ENCODE assay signal across 1 cellular context in genomic region chr16:85438981-85439639, GRCh38.
TF ChIP-seq lines count a peak whose summit lies in the region.

No MANE protein-coding gene starts in this region.

TF ChIP-seq in HepG2, 621 proteins besides CTCF, POLR2A, EP300 and RAD21 (continued from another document):
- TF ChIP-seq, protein P1, sequence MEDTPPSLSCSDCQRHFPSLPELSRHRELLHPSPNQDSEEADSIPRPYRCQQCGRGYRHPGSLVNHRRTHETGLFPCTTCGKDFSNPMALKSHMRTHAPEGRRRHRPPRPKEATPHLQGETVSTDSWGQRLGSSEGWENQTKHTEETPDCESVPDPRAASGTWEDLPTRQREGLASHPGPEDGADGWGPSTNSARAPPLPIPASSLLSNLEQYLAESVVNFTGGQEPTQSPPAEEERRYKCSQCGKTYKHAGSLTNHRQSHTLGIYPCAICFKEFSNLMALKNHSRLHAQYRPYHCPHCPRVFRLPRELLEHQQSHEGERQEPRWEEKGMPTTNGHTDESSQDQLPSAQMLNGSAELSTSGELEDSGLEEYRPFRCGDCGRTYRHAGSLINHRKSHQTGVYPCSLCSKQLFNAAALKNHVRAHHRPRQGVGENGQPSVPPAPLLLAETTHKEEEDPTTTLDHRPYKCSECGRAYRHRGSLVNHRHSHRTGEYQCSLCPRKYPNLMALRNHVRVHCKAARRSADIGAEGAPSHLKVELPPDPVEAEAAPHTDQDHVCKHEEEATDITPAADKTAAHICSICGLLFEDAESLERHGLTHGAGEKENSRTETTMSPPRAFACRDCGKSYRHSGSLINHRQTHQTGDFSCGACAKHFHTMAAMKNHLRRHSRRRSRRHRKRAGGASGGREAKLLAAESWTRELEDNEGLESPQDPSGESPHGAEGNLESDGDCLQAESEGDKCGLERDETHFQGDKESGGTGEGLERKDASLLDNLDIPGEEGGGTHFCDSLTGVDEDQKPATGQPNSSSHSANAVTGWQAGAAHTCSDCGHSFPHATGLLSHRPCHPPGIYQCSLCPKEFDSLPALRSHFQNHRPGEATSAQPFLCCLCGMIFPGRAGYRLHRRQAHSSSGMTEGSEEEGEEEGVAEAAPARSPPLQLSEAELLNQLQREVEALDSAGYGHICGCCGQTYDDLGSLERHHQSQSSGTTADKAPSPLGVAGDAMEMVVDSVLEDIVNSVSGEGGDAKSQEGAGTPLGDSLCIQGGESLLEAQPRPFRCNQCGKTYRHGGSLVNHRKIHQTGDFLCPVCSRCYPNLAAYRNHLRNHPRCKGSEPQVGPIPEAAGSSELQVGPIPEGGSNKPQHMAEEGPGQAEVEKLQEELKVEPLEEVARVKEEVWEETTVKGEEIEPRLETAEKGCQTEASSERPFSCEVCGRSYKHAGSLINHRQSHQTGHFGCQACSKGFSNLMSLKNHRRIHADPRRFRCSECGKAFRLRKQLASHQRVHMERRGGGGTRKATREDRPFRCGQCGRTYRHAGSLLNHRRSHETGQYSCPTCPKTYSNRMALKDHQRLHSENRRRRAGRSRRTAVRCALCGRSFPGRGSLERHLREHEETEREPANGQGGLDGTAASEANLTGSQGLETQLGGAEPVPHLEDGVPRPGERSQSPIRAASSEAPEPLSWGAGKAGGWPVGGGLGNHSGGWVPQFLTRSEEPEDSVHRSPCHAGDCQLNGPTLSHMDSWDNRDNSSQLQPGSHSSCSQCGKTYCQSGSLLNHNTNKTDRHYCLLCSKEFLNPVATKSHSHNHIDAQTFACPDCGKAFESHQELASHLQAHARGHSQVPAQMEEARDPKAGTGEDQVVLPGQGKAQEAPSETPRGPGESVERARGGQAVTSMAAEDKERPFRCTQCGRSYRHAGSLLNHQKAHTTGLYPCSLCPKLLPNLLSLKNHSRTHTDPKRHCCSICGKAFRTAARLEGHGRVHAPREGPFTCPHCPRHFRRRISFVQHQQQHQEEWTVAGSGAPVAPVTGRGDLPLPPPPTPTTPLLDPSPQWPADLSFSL (CRISPR knock-in tag; IDR thresholded peaks at IDR 0.05) = peak; percentile 69; the same call in 1 of the 2 replicates
- TF ChIP-seq EED (CRISPR knock-in tag; IDR thresholded peaks at IDR 0.05) = 0 out of 2 replicates have a peak, but pooled peaks have one; percentile 44
- TF ChIP-seq ZNF691 (CRISPR knock-in tag; IDR thresholded peaks at IDR 0.05; ENCODE audit: borderline replicate concordance, low read depth) = no peak
- 0 out of 2 replicates have a peak, but pooled peaks have one; percentile 29 for TF ChIP-seq HNF4A (CRISPR knock-in tag; IDR thresholded peaks at IDR 0.05)
- TF ChIP-seq TIGD3 (CRISPR knock-in tag; IDR thresholded peaks at IDR 0.05; ENCODE audit: borderline replicate concordance) = no peak
- no peak for TF ChIP-seq ZNF761 (CRISPR knock-in tag; conservative IDR thresholded peaks at IDR 0.05)
- TF ChIP-seq ZFP1 (CRISPR knock-in tag; IDR thresholded peaks at IDR 0.05) = no peak
- no peak for TF ChIP-seq RBM22 (optimal IDR thresholded peaks at IDR 0.05; ENCODE audit: low read length)
- no peak for TF ChIP-seq HNRNPK (IDR thresholded peaks at IDR 0.05; ENCODE audit: low read depth, low read length, poor library complexity, severe bottlenecking)
- TF ChIP-seq, protein P2, sequence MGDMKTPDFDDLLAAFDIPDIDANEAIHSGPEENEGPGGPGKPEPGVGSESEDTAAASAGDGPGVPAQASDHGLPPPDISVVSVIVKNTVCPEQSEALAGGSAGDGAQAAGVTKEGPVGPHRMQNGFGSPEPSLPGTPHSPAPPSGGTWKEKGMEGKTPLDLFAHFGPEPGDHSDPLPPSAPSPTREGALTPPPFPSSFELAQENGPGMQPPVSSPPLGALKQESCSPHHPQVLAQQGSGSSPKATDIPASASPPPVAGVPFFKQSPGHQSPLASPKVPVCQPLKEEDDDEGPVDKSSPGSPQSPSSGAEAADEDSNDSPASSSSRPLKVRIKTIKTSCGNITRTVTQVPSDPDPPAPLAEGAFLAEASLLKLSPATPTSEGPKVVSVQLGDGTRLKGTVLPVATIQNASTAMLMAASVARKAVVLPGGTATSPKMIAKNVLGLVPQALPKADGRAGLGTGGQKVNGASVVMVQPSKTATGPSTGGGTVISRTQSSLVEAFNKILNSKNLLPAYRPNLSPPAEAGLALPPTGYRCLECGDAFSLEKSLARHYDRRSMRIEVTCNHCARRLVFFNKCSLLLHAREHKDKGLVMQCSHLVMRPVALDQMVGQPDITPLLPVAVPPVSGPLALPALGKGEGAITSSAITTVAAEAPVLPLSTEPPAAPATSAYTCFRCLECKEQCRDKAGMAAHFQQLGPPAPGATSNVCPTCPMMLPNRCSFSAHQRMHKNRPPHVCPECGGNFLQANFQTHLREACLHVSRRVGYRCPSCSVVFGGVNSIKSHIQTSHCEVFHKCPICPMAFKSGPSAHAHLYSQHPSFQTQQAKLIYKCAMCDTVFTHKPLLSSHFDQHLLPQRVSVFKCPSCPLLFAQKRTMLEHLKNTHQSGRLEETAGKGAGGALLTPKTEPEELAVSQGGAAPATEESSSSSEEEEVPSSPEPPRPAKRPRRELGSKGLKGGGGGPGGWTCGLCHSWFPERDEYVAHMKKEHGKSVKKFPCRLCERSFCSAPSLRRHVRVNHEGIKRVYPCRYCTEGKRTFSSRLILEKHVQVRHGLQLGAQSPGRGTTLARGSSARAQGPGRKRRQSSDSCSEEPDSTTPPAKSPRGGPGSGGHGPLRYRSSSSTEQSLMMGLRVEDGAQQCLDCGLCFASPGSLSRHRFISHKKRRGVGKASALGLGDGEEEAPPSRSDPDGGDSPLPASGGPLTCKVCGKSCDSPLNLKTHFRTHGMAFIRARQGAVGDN (CRISPR knock-in tag; IDR thresholded peaks at IDR 0.05) = peak; percentile 39
- TF ChIP-seq GRHL1 (CRISPR knock-in tag; conservative IDR thresholded peaks at IDR 0.05) = no peak
- 0 out of 2 replicates have a peak, but pooled peaks have one; percentile 36 for TF ChIP-seq ZBTB7A (CRISPR knock-in tag; IDR thresholded peaks at IDR 0.05)
- TF ChIP-seq ZFP82 (CRISPR knock-in tag; IDR thresholded peaks at IDR 0.05; ENCODE audit: borderline replicate concordance) = no peak
- TF ChIP-seq, protein P3, sequence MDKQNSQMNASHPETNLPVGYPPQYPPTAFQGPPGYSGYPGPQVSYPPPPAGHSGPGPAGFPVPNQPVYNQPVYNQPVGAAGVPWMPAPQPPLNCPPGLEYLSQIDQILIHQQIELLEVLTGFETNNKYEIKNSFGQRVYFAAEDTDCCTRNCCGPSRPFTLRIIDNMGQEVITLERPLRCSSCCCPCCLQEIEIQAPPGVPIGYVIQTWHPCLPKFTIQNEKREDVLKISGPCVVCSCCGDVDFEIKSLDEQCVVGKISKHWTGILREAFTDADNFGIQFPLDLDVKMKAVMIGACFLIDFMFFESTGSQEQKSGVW (CRISPR knock-in tag; IDR thresholded peaks at IDR 0.05; ENCODE audit: borderline replicate concordance) = no peak
TF ChIP-seq in HepG2: peak in this region for 9.
